ENCODE assay signal across 27 cellular contexts in the genomic region with DNA sequence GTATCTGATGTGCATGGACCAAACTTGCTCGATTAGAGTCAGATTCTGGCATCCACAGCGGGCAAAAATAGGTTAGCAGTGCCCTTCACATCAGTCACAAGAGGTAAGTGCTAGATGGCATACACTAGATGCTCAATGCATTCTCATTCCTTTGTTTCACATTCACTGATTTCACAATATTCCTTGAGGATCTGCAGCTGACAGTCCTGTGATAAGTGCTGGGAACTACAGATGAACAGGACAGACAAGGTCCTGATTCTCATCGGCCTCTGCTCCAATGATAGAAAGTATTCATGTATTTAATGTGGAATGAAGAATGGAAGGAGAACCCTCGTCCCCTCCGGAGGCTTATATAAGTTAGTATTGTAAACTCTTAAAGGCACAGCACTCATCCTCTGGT.
"Had no signal": no experiment of that assay in that cellular context is flagged by ENCODE, and none has a peak within 500 bp of the region (broad histone marks: within the 10 kb centered on the region; RNA-seq: fewer than 3 reads in every experiment).

No MANE protein-coding gene starts in this region.

- DNase-seq: hypothalamus; immature natural killer cell; kidney; left colon; left lung; lower lobe of right lung; mesendoderm; naive B cell; natural killer cell; nephron progenitor cell; occipital lobe; ovary; stimulated activated CD4-positive, alpha-beta T cell treated with anti-CD3 and anti-CD28 coated beads, Interleukin-12 subunit alpha, Interleukin-12 subunit beta, amount 100 ng/mL, for 4 hours; stimulated activated CD4-positive, alpha-beta T cell treated with anti-CD3 and anti-CD28 coated beads, Interleukin-15, amount 100 ng/mL, for 24 hours; stimulated activated CD4-positive, alpha-beta T cell treated with anti-CD3 and anti-CD28 coated beads, Interleukin-2, amount 100 ng/mL, for 24 hours; stimulated activated CD4-positive, alpha-beta T cell treated with anti-CD3 and anti-CD28 coated beads, Interleukin-4, amount 100 ng/mL, for 1 hour; stimulated activated naive B cell treated with anti-CD40 and anti-IgM and Interleukin-4, amounts not matched to agents 10 μg/mL and 1 μg/mL and 100 μg/mL, for 72 hours; upper lobe of left lung had no signal

- H3K4me2 ChIP-seq: neural progenitor cell had no signal

- H3K9me3 ChIP-seq: left lung, lower lobe of right lung, neutrophil, ovary, right atrium auricular region, suprapubic skin, thoracic aorta, tibial nerve, upper lobe of left lung, vagina had no signal

- H3K27ac ChIP-seq: left lung, lower lobe of right lung, neural progenitor cell, neutrophil, ovary, right atrium auricular region, skin epidermis, suprapubic skin, thoracic aorta, tibial nerve, upper lobe of left lung, vagina had no signal

- H2AFZ ChIP-seq: neural progenitor cell had no signal

- H3K27me3 ChIP-seq: neural progenitor cell, neutrophil, ovary, right atrium auricular region, suprapubic skin, tibial nerve, upper lobe of left lung, vagina had no signal

- H3K4me1 ChIP-seq: left lung, lower lobe of right lung, neural progenitor cell, right atrium auricular region, suprapubic skin, upper lobe of left lung had no signal

- H3K4me3 ChIP-seq: left lung, lower lobe of right lung, neural progenitor cell, ovary, right atrium auricular region, skin epidermis, suprapubic skin, thoracic aorta, tibial nerve, upper lobe of left lung, vagina had no signal

- H3K36me3 ChIP-seq: left lung, lower lobe of right lung, neural progenitor cell, neutrophil, ovary, right atrium auricular region, suprapubic skin, thoracic aorta, tibial nerve, upper lobe of left lung, vagina had no signal

- ATAC-seq: left colon; left lung; lower lobe of right lung; natural killer cell; sciatic nerve; stimulated activated naive B cell treated with anti-CD40 and anti-IgM and Interleukin-4, amounts not matched to agents 10 μg/mL and 1 μg/mL and 100 μg/mL, for 72 hours had no signal

- H3K9ac ChIP-seq: neural progenitor cell had no signal
